23 cellular contexts compared by ENCODE assay signal in genomic region chr11:1343391-1344055, GRCh38.
"Had no signal": no experiment of that assay in that cellular context is flagged by ENCODE, and none has a peak within 500 bp of the region (broad histone marks: within the 10 kb centered on the region; RNA-seq: fewer than 3 reads in every experiment).

No MANE protein-coding gene starts in this region.

- ATAC-seq: activated CD4-positive, alpha-beta T cell treated with anti-CD3 and anti-CD28 coated beads for 36 hours; activated naive CD8-positive, alpha-beta T cell treated with anti-CD3 and anti-CD28 coated beads, Interleukin-2, amount 50 U/mL, for 24 hours; body of pancreas; foreskin keratinocyte; natural killer cell; sciatic nerve; stimulated activated effector memory CD8-positive, alpha-beta T cell treated with anti-CD3 and anti-CD28 coated beads, Interleukin-12 subunit alpha, Interleukin-12 subunit beta, amount 100 ng/mL, for 72 hours had no signal

- H3K9me3 Mint-ChIP-seq: activated B cell treated with CpG ODN at 0.5 μM for 24 hours; activated naive CD8-positive, alpha-beta T cell treated with anti-CD3 and anti-CD28 coated beads, Interleukin-2, amount 50 U/mL, for 24 hours; dendritic cell treated with granulocyte-macrophage colony-stimulating factor and Interleukin-4, amounts not matched to agents 40 ng/mL and 50 ng/mL, for 4 days; natural killer cell; stimulated activated effector memory CD8-positive, alpha-beta T cell treated with anti-CD3 and anti-CD28 coated beads, Interleukin-12 subunit alpha, Interleukin-12 subunit beta, amount 100 ng/mL, for 72 hours; T-helper 1 cell treated with Interleukin-12 subunit alpha and Interleukin-12 subunit beta and Interleukin-4 antibody, amounts not matched to agents 30 μg/mL and 1 μg/mL, for 36 hours had no signal

- H3K4me1 Mint-ChIP-seq: activated B cell treated with CpG ODN at 0.5 μM for 24 hours; activated CD4-positive, alpha-beta T cell treated with anti-CD3 and anti-CD28 coated beads for 36 hours had no signal

- H3K4me3 Mint-ChIP-seq: activated B cell treated with CpG ODN at 0.5 μM for 24 hours; activated CD4-positive, alpha-beta T cell treated with anti-CD3 and anti-CD28 coated beads for 36 hours; activated naive CD8-positive, alpha-beta T cell treated with anti-CD3 and anti-CD28 coated beads, Interleukin-2, amount 50 U/mL, for 24 hours; dendritic cell treated with granulocyte-macrophage colony-stimulating factor and Interleukin-4, amounts not matched to agents 40 ng/mL and 50 ng/mL, for 4 days; natural killer cell; stimulated activated effector memory CD8-positive, alpha-beta T cell treated with anti-CD3 and anti-CD28 coated beads, Interleukin-12 subunit alpha, Interleukin-12 subunit beta, amount 100 ng/mL, for 72 hours; T-helper 1 cell treated with Interleukin-12 subunit alpha and Interleukin-12 subunit beta and Interleukin-4 antibody, amounts not matched to agents 30 μg/mL and 1 μg/mL, for 36 hours had no signal

- H3K27ac Mint-ChIP-seq: activated B cell treated with CpG ODN at 0.5 μM for 24 hours; activated CD4-positive, alpha-beta T cell treated with anti-CD3 and anti-CD28 coated beads for 36 hours; activated naive CD8-positive, alpha-beta T cell treated with anti-CD3 and anti-CD28 coated beads, Interleukin-2, amount 50 U/mL, for 24 hours; dendritic cell treated with granulocyte-macrophage colony-stimulating factor and Interleukin-4, amounts not matched to agents 40 ng/mL and 50 ng/mL, for 4 days; natural killer cell; stimulated activated effector memory CD8-positive, alpha-beta T cell treated with anti-CD3 and anti-CD28 coated beads, Interleukin-12 subunit alpha, Interleukin-12 subunit beta, amount 100 ng/mL, for 72 hours; T-helper 1 cell treated with Interleukin-12 subunit alpha and Interleukin-12 subunit beta and Interleukin-4 antibody, amounts not matched to agents 30 μg/mL and 1 μg/mL, for 36 hours had no signal

- H3K36me3 Mint-ChIP-seq: natural killer cell; stimulated activated effector memory CD8-positive, alpha-beta T cell treated with anti-CD3 and anti-CD28 coated beads, Interleukin-12 subunit alpha, Interleukin-12 subunit beta, amount 100 ng/mL, for 72 hours had no signal

- H3K27me3 Mint-ChIP-seq: activated B cell treated with CpG ODN at 0.5 μM for 24 hours; activated CD4-positive, alpha-beta T cell treated with anti-CD3 and anti-CD28 coated beads for 36 hours; activated naive CD8-positive, alpha-beta T cell treated with anti-CD3 and anti-CD28 coated beads, Interleukin-2, amount 50 U/mL, for 24 hours had no signal

- DNase-seq: activated B cell treated with CpG ODN at 0.5 μM for 24 hours; activated CD4-positive, alpha-beta T cell treated with anti-CD3 and anti-CD28 coated beads for 36 hours; activated CD4-positive, alpha-beta T cell treated with anti-CD3 and anti-CD28 coated beads, Interleukin-2, amount 50 U/mL, for 4 hours; activated naive CD4-positive, alpha-beta T cell; activated naive CD8-positive, alpha-beta T cell treated with anti-CD3 and anti-CD28 coated beads, Interleukin-2, amount 50 U/mL, for 24 hours; activated T-cell treated with anti-CD3 and anti-CD28 coated beads, Interleukin-2, amount 50 U/mL, for 1 hour; effector CD8-positive, alpha-beta T cell; erythroblast; foreskin keratinocyte; kidney glomerular epithelial cell; left ventricle myocardium inferior; mammary epithelial cell; midbrain; natural killer cell; small intestine; stimulated activated CD4-positive, alpha-beta T cell treated with anti-CD3 and anti-CD28 coated beads, Interleukin-2, amount 100 ng/mL, for 24 hours; T1000; transverse colon had no signal
